Comparison of ENCODE assay signal across 3 cellular contexts in the genomic region with DNA sequence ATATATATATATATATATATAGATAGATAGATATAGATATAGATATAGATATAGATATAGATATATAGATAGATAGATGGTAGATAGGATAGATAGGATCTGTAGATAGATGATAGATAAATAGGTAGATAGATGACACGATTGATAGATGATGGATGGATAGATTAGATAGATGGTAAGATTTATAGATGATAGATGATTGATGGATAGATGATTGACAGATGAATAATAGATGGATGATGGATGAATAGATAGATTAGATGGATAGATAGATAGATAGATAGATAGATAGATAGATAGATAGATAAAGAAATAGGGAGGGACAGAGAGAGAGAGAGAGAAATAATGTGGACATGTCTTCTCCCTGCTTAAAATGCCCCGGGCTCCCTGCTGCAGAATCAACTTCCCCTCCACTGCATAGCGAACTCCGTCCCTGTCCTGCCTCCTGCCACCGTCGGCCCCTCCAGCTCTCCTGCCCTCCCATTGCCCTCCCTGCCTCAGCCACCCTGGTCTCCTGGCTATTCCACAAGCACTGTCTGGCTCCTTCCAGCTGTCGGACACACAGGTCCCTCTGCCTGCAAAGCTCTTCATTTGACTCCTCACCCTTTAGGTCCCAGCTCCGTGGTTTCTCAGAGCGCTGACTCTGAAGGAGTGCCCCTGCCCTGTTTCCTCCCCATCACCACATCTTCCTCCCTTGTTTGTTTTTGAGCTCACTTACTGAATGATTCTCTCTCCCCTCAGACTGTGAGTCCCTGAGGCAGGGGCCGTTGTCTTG.
TF ChIP-seq lines count a peak whose summit lies in the region.

No MANE protein-coding gene starts in this region.

TF ChIP-seq in SK-N-SH, 30 proteins besides CTCF, POLR2A, EP300 and RAD21 (continued from another document and continues in another):
- TF ChIP-seq TEAD4 (IDR thresholded peaks at IDR 0.05; ENCODE audit: borderline replicate concordance, insufficient read depth) = no peak
- TF ChIP-seq ELF1 (IDR thresholded peaks at IDR 0.05) = no peak
- TF ChIP-seq FOSL2 (IDR thresholded peaks at IDR 0.05; ENCODE audit: borderline replicate concordance, low read depth) = no peak
- no peak for TF ChIP-seq EZH2phosphoT487 (IDR thresholded peaks at IDR 0.05; ENCODE audit: borderline replicate concordance, low read depth)
- TF ChIP-seq, protein P1, sequence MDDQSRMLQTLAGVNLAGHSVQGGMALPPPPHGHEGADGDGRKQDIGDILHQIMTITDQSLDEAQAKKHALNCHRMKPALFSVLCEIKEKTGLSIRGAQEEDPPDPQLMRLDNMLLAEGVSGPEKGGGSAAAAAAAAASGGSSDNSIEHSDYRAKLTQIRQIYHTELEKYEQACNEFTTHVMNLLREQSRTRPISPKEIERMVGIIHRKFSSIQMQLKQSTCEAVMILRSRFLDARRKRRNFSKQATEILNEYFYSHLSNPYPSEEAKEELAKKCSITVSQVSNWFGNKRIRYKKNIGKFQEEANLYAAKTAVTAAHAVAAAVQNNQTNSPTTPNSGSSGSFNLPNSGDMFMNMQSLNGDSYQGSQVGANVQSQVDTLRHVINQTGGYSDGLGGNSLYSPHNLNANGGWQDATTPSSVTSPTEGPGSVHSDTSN (IDR thresholded peaks at IDR 0.05) = no peak
- no peak for TF ChIP-seq RXRA (IDR thresholded peaks at IDR 0.05; ENCODE audit: borderline replicate concordance, low read depth)
- TF ChIP-seq FOXJ3 (CRISPR knock-in tag; IDR thresholded peaks at IDR 0.05) = no peak
- TF ChIP-seq GATA2 (CRISPR knock-in tag; IDR thresholded peaks at IDR 0.05) = no peak
- TF ChIP-seq, protein P2, sequence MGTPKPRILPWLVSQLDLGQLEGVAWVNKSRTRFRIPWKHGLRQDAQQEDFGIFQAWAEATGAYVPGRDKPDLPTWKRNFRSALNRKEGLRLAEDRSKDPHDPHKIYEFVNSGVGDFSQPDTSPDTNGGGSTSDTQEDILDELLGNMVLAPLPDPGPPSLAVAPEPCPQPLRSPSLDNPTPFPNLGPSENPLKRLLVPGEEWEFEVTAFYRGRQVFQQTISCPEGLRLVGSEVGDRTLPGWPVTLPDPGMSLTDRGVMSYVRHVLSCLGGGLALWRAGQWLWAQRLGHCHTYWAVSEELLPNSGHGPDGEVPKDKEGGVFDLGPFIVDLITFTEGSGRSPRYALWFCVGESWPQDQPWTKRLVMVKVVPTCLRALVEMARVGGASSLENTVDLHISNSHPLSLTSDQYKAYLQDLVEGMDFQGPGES (IDR thresholded peaks at IDR 0.05; ENCODE audit: low read depth, low read length) = no peak
- TF ChIP-seq TAF1 (IDR thresholded peaks at IDR 0.05; ENCODE audit: borderline replicate concordance, low read depth, low read length) = no peak
- TF ChIP-seq, protein P3, sequence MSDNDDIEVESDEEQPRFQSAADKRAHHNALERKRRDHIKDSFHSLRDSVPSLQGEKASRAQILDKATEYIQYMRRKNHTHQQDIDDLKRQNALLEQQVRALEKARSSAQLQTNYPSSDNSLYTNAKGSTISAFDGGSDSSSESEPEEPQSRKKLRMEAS (IDR thresholded peaks at IDR 0.05; ENCODE audit: low read depth) = no peak
- TF ChIP-seq, protein P4, sequence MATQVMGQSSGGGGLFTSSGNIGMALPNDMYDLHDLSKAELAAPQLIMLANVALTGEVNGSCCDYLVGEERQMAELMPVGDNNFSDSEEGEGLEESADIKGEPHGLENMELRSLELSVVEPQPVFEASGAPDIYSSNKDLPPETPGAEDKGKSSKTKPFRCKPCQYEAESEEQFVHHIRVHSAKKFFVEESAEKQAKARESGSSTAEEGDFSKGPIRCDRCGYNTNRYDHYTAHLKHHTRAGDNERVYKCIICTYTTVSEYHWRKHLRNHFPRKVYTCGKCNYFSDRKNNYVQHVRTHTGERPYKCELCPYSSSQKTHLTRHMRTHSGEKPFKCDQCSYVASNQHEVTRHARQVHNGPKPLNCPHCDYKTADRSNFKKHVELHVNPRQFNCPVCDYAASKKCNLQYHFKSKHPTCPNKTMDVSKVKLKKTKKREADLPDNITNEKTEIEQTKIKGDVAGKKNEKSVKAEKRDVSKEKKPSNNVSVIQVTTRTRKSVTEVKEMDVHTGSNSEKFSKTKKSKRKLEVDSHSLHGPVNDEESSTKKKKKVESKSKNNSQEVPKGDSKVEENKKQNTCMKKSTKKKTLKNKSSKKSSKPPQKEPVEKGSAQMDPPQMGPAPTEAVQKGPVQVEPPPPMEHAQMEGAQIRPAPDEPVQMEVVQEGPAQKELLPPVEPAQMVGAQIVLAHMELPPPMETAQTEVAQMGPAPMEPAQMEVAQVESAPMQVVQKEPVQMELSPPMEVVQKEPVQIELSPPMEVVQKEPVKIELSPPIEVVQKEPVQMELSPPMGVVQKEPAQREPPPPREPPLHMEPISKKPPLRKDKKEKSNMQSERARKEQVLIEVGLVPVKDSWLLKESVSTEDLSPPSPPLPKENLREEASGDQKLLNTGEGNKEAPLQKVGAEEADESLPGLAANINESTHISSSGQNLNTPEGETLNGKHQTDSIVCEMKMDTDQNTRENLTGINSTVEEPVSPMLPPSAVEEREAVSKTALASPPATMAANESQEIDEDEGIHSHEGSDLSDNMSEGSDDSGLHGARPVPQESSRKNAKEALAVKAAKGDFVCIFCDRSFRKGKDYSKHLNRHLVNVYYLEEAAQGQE (IDR thresholded peaks at IDR 0.05; ENCODE audit: low read depth, low read length) = no peak
- TF ChIP-seq SIN3A (IDR thresholded peaks at IDR 0.05; ENCODE audit: borderline replicate concordance, low read depth, low read length) = no peak

TF ChIP-seq in SK-N-SH treated with all-trans-retinoic acid at 6 μM for 48 hours, 23 proteins besides CTCF, POLR2A, EP300 and RAD21 (continued from another document):
- TF ChIP-seq, protein P5, sequence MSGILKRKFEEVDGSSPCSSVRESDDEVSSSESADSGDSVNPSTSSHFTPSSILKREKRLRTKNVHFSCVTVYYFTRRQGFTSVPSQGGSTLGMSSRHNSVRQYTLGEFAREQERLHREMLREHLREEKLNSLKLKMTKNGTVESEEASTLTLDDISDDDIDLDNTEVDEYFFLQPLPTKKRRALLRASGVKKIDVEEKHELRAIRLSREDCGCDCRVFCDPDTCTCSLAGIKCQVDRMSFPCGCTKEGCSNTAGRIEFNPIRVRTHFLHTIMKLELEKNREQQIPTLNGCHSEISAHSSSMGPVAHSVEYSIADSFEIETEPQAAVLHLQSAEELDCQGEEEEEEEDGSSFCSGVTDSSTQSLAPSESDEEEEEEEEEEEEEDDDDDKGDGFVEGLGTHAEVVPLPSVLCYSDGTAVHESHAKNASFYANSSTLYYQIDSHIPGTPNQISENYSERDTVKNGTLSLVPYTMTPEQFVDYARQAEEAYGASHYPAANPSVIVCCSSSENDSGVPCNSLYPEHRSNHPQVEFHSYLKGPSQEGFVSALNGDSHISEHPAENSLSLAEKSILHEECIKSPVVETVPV (CRISPR knock-in tag; IDR thresholded peaks at IDR 0.05) = no peak
- TF ChIP-seq OSR1 (CRISPR knock-in tag; IDR thresholded peaks at IDR 0.05) (no peak), ISL1 (CRISPR knock-in tag; IDR thresholded peaks at IDR 0.05) (no peak)
- TF ChIP-seq, protein P6, sequence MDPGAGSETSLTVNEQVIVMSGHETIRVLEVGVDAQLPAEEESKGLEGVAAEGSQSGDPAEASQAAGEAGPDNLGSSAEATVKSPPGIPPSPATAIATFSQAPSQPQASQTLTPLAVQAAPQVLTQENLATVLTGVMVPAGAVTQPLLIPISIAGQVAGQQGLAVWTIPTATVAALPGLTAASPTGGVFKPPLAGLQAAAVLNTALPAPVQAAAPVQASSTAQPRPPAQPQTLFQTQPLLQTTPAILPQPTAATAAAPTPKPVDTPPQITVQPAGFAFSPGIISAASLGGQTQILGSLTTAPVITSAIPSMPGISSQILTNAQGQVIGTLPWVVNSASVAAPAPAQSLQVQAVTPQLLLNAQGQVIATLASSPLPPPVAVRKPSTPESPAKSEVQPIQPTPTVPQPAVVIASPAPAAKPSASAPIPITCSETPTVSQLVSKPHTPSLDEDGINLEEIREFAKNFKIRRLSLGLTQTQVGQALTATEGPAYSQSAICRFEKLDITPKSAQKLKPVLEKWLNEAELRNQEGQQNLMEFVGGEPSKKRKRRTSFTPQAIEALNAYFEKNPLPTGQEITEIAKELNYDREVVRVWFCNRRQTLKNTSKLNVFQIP (CRISPR knock-in tag; IDR thresholded peaks at IDR 0.05; ENCODE audit: borderline replicate concordance, low read depth) = no peak

TF ChIP-seq in HEK293T, 16 proteins besides CTCF, POLR2A, EP300 and RAD21:
- TF ChIP-seq, protein P7, sequence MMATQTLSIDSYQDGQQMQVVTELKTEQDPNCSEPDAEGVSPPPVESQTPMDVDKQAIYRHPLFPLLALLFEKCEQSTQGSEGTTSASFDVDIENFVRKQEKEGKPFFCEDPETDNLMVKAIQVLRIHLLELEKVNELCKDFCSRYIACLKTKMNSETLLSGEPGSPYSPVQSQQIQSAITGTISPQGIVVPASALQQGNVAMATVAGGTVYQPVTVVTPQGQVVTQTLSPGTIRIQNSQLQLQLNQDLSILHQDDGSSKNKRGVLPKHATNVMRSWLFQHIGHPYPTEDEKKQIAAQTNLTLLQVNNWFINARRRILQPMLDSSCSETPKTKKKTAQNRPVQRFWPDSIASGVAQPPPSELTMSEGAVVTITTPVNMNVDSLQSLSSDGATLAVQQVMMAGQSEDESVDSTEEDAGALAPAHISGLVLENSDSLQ (IDR thresholded peaks at IDR 0.05) = peak; percentile 79; the same call in 1 of the 2 replicates
- no peak for TF ChIP-seq HDGF (IDR thresholded peaks at IDR 0.05; ENCODE audit: borderline replicate concordance)
